8 cellular contexts compared by ENCODE assay signal in genomic region chr2:237673130-237673921, GRCh38. TPM values are rescaled to one million over a fixed set of nuclear protein-coding genes. Genes with fewer than 3 reads are reported as not detected.
A peak's percentile ranks its signal among the peaks of the same experiment; 100 is the strongest.
DNase-seq lines count a peak whose midpoint lies in the region; ATAC-seq, FAIRE-seq and TF ChIP-seq lines count a peak whose summit lies in the region.

No MANE protein-coding gene starts in this region.

- ATAC-seq in GM21360 (IDR thresholded peaks at IDR 0.05; ENCODE audit: unreplicated experiment), result no peak

- H3K36me3 Mint-ChIP-seq in glutamatergic neuron (ENCODE audit: unreplicated experiment), result no peaks in the 10 kb centered on the region
- H3K36me3 Mint-ChIP-seq in type B pancreatic cell, result peaks cover under 1% of the 10 kb centered on the region

- peaks cover 4% of the 10 kb centered on the region for H3K27me3 Mint-ChIP-seq in glutamatergic neuron (ENCODE audit: unreplicated experiment)
- H3K27me3 Mint-ChIP-seq in type B pancreatic cell, result no peaks in the 10 kb centered on the region

- H3K9me3 Mint-ChIP-seq in glutamatergic neuron (ENCODE audit: unreplicated experiment) (no peaks in the 10 kb centered on the region), type B pancreatic cell (no peaks in the 10 kb centered on the region)

- TF ChIP-seq CTCF in glutamatergic neuron (IDR thresholded peaks at IDR 0.05; ENCODE audit: partially characterized antibody, unreplicated experiment) (peak; percentile 75), type B pancreatic cell (conservative IDR thresholded peaks at IDR 0.05) (peak; percentile 78)

- peak overlapping the region; percentile 23 for H3K4me3 Mint-ChIP-seq in glutamatergic neuron (ENCODE audit: unreplicated experiment)
- H3K4me3 Mint-ChIP-seq in type B pancreatic cell, result peak overlapping the region; percentile 45

- H3K27ac Mint-ChIP-seq in glutamatergic neuron (ENCODE audit: unreplicated experiment) (no peak overlapping the region), type B pancreatic cell (peak overlapping the region; percentile 91)

- peaks cover 60% of the 10 kb centered on the region for H3K4me1 Mint-ChIP-seq in glutamatergic neuron (ENCODE audit: low read depth, unreplicated experiment)
- peaks cover 65% of the 10 kb centered on the region for H3K4me1 Mint-ChIP-seq in type B pancreatic cell (ENCODE audit: unreplicated experiment)

- DNase-seq in GM18507 (ENCODE audit: extremely low spot score, insufficient read length, low read depth) (no peak), LHCN-M2 (ENCODE audit: low read depth) (peak; percentile 80), SHP77 (lab: John Stamatoyannopoulos, UW) (peak; percentile 79 to 90), glutamatergic neuron (peak; percentile 65), posterior cingulate gyrus (peak; percentile 41 to 94 (median 70)), type B pancreatic cell (ENCODE audit: extremely low spot score, unreplicated experiment) (no peak)
- DNase-seq in activated effector memory CD4-positive, alpha-beta T cell treated with anti-CD3 and anti-CD28 coated beads, Interleukin-2, amount 50 U/mL, for 16 hours, result peak; percentile 95

- peak; percentile 50 for FAIRE-seq in GM18507 (lab: Jason Lieb, UNC)

- intact Hi-C loops in posterior cingulate gyrus (cut with DNase I), result loop anchor here (1.0 kb wide), 1 partner anchor 72 kb away; no protein-coding TSS in a partner anchor

RNA-seq across cellular contexts. Expression of gene LRRFIP1, which starts 45.9 kb away (rescaled TPM):
- total RNA-seq in LHCN-M2 (2014; rRNA removed), result 42.1 and 60.7 TPM in 2 replicates
- polyA plus RNA-seq in LHCN-M2 (2012), result 52.9 TPM
- 112 TPM for total RNA-seq in glutamatergic neuron (ENCODE audit: unreplicated experiment)
- 53.8 and 73.2 TPM in 2 replicates for total RNA-seq in type B pancreatic cell (ENCODE audit: low replicate concordance)

Comparison
In these comparisons a context has a peak if more than half of its experiments do, and no peak if none do; other contexts are left out.
1. DNase-seq: peak in LHCN-M2 (single experiment), SHP77 (2 of 2), activated effector memory CD4-positive, alpha-beta T cell treated with anti-CD3 and anti-CD28 coated beads, Interleukin-2, amount 50 U/mL, for 16 hours (single experiment), glutamatergic neuron (single experiment) and posterior cingulate gyrus (10 of 10); none in GM18507 (single experiment) and type B pancreatic cell (single experiment).